9 cellular contexts compared by ENCODE assay signal in genomic region chr22:37243402-37244113, GRCh38. TPM values are rescaled to one million over a fixed set of nuclear protein-coding genes. Genes with fewer than 3 reads are reported as not detected.
A peak's percentile ranks its signal among the peaks of the same experiment; 100 is the strongest.
DNase-seq lines count a peak whose midpoint lies in the region; ATAC-seq and TF ChIP-seq lines count a peak whose summit lies in the region.
"Had no signal": no experiment of that assay in that cellular context is flagged by ENCODE, and none has a peak within 500 bp of the region (broad histone marks: within the 10 kb centered on the region; RNA-seq: fewer than 3 reads in every experiment).

No MANE protein-coding gene starts in this region.

- H3K36me3 Mint-ChIP-seq in osteocyte (ENCODE audit: unreplicated experiment): no peaks in the 10 kb centered on the region

- H3K4me3 Mint-ChIP-seq in osteocyte (ENCODE audit: unreplicated experiment): no peak overlapping the region

- H3K4me1 Mint-ChIP-seq in osteocyte (ENCODE audit: unreplicated experiment): peaks cover 6% of the 10 kb centered on the region

- TF ChIP-seq CTCF in AG09309 (IDR thresholded peaks at IDR 0.05; ENCODE audit: control insufficient read depth, insufficient read depth, low read depth, low read length, missing control alignments): no peak
- no peak for TF ChIP-seq CTCF in WI38 (IDR thresholded peaks at IDR 0.05; ENCODE audit: low read depth, low read length)
- TF ChIP-seq CTCF in osteocyte (IDR thresholded peaks at IDR 0.05): no peak

- H3K27me3 ChIP-seq in layer of hippocampus (ENCODE audit: control insufficient read depth, insufficient read depth, low read length): peaks cover 12% of the 10 kb centered on the region

- H3K27me3 Mint-ChIP-seq in osteocyte (ENCODE audit: unreplicated experiment): peaks cover 2% of the 10 kb centered on the region

- ATAC-seq in GM21576 (IDR thresholded peaks at IDR 0.05; ENCODE audit: unreplicated experiment) (peak; percentile 6), HG02840 (IDR thresholded peaks at IDR 0.05; ENCODE audit: low FRiP score, unreplicated experiment) (no peak)

- DNase-seq in AG09309 (ENCODE audit: low read depth): no peak
- DNase-seq in osteocyte (ENCODE audit: extremely low spot score, unreplicated experiment): no peak
- DNase-seq in central memory CD4-positive, alpha-beta T cell: no peak
- DNase-seq in effector CD4-positive, alpha-beta T cell: no peak

- no peaks in the 10 kb centered on the region for H3K9me3 Mint-ChIP-seq in osteocyte (ENCODE audit: unreplicated experiment)

- H3K4me3 ChIP-seq in AG09309 (ENCODE audit: control insufficient read depth, low read depth, low read length) (peak overlapping the region; percentile 41), WI38 (ENCODE audit: low read depth, low read length) (peak overlapping the region; percentile 63)

- peak overlapping the region; percentile 18 for H3K27ac ChIP-seq in layer of hippocampus (ENCODE audit: low read depth, low read length)

- H3K27ac Mint-ChIP-seq in osteocyte (ENCODE audit: unreplicated experiment): no peak overlapping the region

RNA-seq across cellular contexts. Expression of gene RAC2, which starts 0.5 kb away (rescaled TPM):
- not detected in 2 replicates for total RNA-seq in osteocyte

RNA-seq across cellular contexts. Expression of gene SSTR3, which starts 31.3 kb away (rescaled TPM):
- total RNA-seq in osteocyte: not detected in 2 replicates
- total RNA-seq: subcutaneous adipose tissue had no signal

RNA-seq across cellular contexts. Expression of gene CYTH4, which starts 38.8 kb away (rescaled TPM):
- total RNA-seq in osteocyte: not detected in 2 replicates

RNA-seq across cellular contexts. Expression of gene C1QTNF6, which starts 55.5 kb away (rescaled TPM):
- 36.4 and 36.5 TPM in 2 replicates for total RNA-seq in osteocyte
